In genomic region chr18:10838594-10838993, GRCh38 we compare ENCODE assay signal across 24 cellular contexts.
DNase-seq lines count a peak whose midpoint lies in the region; ATAC-seq and TF ChIP-seq lines count a peak whose summit lies in the region.
"Had no signal": no experiment of that assay in that cellular context is flagged by ENCODE, and none has a peak within 500 bp of the region (broad histone marks: within the 10 kb centered on the region; RNA-seq: fewer than 3 reads in every experiment).

No MANE protein-coding gene starts in this region.

- H3K9me3 Mint-ChIP-seq in activated naive CD8-positive, alpha-beta T cell treated with anti-CD3 and anti-CD28 coated beads, Interleukin-2, amount 50 U/mL, for 24 hours: no peaks in the 10 kb centered on the region
- H3K9me3 Mint-ChIP-seq: CD8-positive, alpha-beta T cell had no signal

- H2BK15ac ChIP-seq in IMR-90 (ENCODE audit: low read depth, low read length): no peak overlapping the region
- no peak overlapping the region for H2BK15ac ChIP-seq in mesenchymal stem cell (ENCODE audit: low read depth, poor library complexity, severe bottlenecking)

- H3K56ac ChIP-seq in IMR-90 (ENCODE audit: extremely low read depth, insufficient read depth, low read length): no peak overlapping the region

- no peak overlapping the region for H2BK20ac ChIP-seq in IMR-90 (ENCODE audit: low read depth, low read length)

- H2BK12ac ChIP-seq in mesenchymal stem cell (ENCODE audit: low read length in 2 of 2): no peak overlapping the region

- H3K9ac ChIP-seq in IMR-90 (ENCODE audit: low read depth, low read length): no peak overlapping the region
- H3K9ac ChIP-seq in mesenchymal stem cell (ENCODE audit: low read length): no peak overlapping the region

- no peak overlapping the region for H4K5ac ChIP-seq in IMR-90 (ENCODE audit: low read depth, low read length)

- H3K27me3 ChIP-seq in IMR-90 (ENCODE audit: control insufficient read depth, insufficient read depth, low read length): no peaks in the 10 kb centered on the region
- H3K27me3 ChIP-seq in mesenchymal stem cell (ENCODE audit: control insufficient read depth in 1 of 2, insufficient read depth in 1 of 2, low read length in 2 of 2): no peaks in the 10 kb centered on the region
- H3K27me3 ChIP-seq: neutrophil, stomach had no signal

- peaks cover 5% of the 10 kb centered on the region for H3K27me3 Mint-ChIP-seq in activated naive CD8-positive, alpha-beta T cell treated with anti-CD3 and anti-CD28 coated beads, Interleukin-2, amount 50 U/mL, for 24 hours

- H4K8ac ChIP-seq in IMR-90 (ENCODE audit: low read depth in 2 of 2, low read length in 2 of 2): no peak overlapping the region
- no peak overlapping the region for H4K8ac ChIP-seq in mesenchymal stem cell (ENCODE audit: low read length)

- no peak overlapping the region for H3K4me3 Mint-ChIP-seq in activated naive CD8-positive, alpha-beta T cell treated with anti-CD3 and anti-CD28 coated beads, Interleukin-2, amount 50 U/mL, for 24 hours
- H3K4me3 Mint-ChIP-seq: CD8-positive, alpha-beta T cell had no signal

- intact Hi-C loops in IMR-90 (cut with micrococcal nuclease): loop anchor here (5.0 kb wide), 1 partner anchor 276 kb away; no protein-coding TSS in a partner anchor

- WGBS in IMR-90 (ENCODE audit: extremely low coverage in 2 of 2, insufficient read length in 1 of 2), 2 experiments: no CpG with 5 or more reads among the region's 2 CpGs
- no CpG with 5 or more reads among the region's 2 CpGs for WGBS in mesenchymal stem cell

- peak; percentile 56 for ATAC-seq in GM18498 (IDR thresholded peaks at IDR 0.05; ENCODE audit: unreplicated experiment)
- peak; percentile 58 for ATAC-seq in GM21619 (IDR thresholded peaks at IDR 0.05; ENCODE audit: unreplicated experiment)
- peak; percentile 48 for ATAC-seq in IMR-90 (ENCODE audit: low read depth)
- ATAC-seq in activated naive CD8-positive, alpha-beta T cell treated with anti-CD3 and anti-CD28 coated beads, Interleukin-2, amount 50 U/mL, for 24 hours: no peak
- ATAC-seq: CD8-positive, alpha-beta T cell; HCT116; psoas muscle had no signal

- no peak overlapping the region for H3K18ac ChIP-seq in IMR-90 (ENCODE audit: low read depth, low read length)
- H3K18ac ChIP-seq in mesenchymal stem cell (ENCODE audit: low read depth in 1 of 2, low read length in 2 of 2): no peak overlapping the region

- no peak for TF ChIP-seq RAD21 in IMR-90 (IDR thresholded peaks at IDR 0.05; ENCODE audit: low read length)

- in situ Hi-C loops in IMR-90 (cut with MboI; ENCODE audit: low sequenced_read_pairs): no loop called here

- no peak overlapping the region for H2AK9ac ChIP-seq in IMR-90 (replicated peaks; ENCODE audit: low read depth, low read length, poor library complexity)

- peaks cover 2% of the 10 kb centered on the region; the same call in 1 of the 2 replicates for H3K36me3 ChIP-seq in IMR-90 (ENCODE audit: control insufficient read depth, insufficient read depth, low read length)
- H3K36me3 ChIP-seq in mesenchymal stem cell (ENCODE audit: control insufficient read depth in 1 of 2, insufficient read depth in 2 of 2, low read depth in 1 of 2, low read length in 2 of 2): no peaks in the 10 kb centered on the region
- H3K36me3 ChIP-seq: neutrophil, stomach had no signal

- no peaks in the 10 kb centered on the region for H3K36me3 Mint-ChIP-seq in activated naive CD8-positive, alpha-beta T cell treated with anti-CD3 and anti-CD28 coated beads, Interleukin-2, amount 50 U/mL, for 24 hours (ENCODE audit: low read depth)
- H3K36me3 Mint-ChIP-seq: CD8-positive, alpha-beta T cell had no signal

- no peak overlapping the region for H3K23ac ChIP-seq in IMR-90 (ENCODE audit: low read depth, low read length)
- H3K23ac ChIP-seq in mesenchymal stem cell (ENCODE audit: low read length in 2 of 2): no peak overlapping the region

- H4K91ac ChIP-seq in IMR-90 (ENCODE audit: insufficient read depth, low read depth, low read length): no peak overlapping the region
- H4K91ac ChIP-seq in mesenchymal stem cell (ENCODE audit: low read length): no peak overlapping the region

- TF ChIP-seq POLR2A in IMR-90 (IDR thresholded peaks at IDR 0.05; ENCODE audit: low read depth, low read length): no peak

- POLR2A ChIA-PET in IMR-90 (lab: Charles Lee; ENCODE audit: unreplicated experiment): no interaction called here

- H3K14ac ChIP-seq in IMR-90 (replicated peaks; ENCODE audit: low read depth, low read length): no peak overlapping the region
- no peak overlapping the region for H3K14ac ChIP-seq in mesenchymal stem cell (ENCODE audit: low read length in 2 of 2)

- dilution Hi-C loops in IMR-90 (cut with HindIII; ENCODE audit: low sequenced_read_pairs, unreplicated experiment): no loop called here

- H3K9me1 ChIP-seq in IMR-90 (ENCODE audit: insufficient read depth, low read length): no peaks in the 10 kb centered on the region; the same call in 1 of the 2 replicates

- no TSS peak for BruUV-seq in IMR-90 (replicated peaks; lab: Mats Ljungman, UMichigan)

- H3K4me2 ChIP-seq in IMR-90 (ENCODE audit: low read depth, low read length): no peak overlapping the region
- H3K4me2 ChIP-seq in mesenchymal stem cell (ENCODE audit: low read length, poor library complexity, severe bottlenecking): no peak overlapping the region

- H3K4me1 Mint-ChIP-seq in activated naive CD8-positive, alpha-beta T cell treated with anti-CD3 and anti-CD28 coated beads, Interleukin-2, amount 50 U/mL, for 24 hours: no peaks in the 10 kb centered on the region

- no peak overlapping the region for H2BK5ac ChIP-seq in IMR-90 (ENCODE audit: low read depth, low read length, poor library complexity, severe bottlenecking)
- H2BK5ac ChIP-seq in mesenchymal stem cell (ENCODE audit: low read depth, low read length, poor library complexity, severe bottlenecking): no peak overlapping the region

- H3K4me1 ChIP-seq in IMR-90 (ENCODE audit: control insufficient read depth, insufficient read depth, low read length): peaks cover 7% of the 10 kb centered on the region
- H3K4me1 ChIP-seq in mesenchymal stem cell (ENCODE audit: control insufficient read depth, insufficient read depth, low read depth, low read length): no peaks in the 10 kb centered on the region

- H3K4ac ChIP-seq in IMR-90 (ENCODE audit: low read depth, low read length) (no peak overlapping the region), mesenchymal stem cell (ENCODE audit: low read depth in 1 of 2, low read length in 2 of 2) (no peak overlapping the region)

- H2BK120ac ChIP-seq in IMR-90 (ENCODE audit: low read depth, low read length): no peak overlapping the region
- H2BK120ac ChIP-seq in mesenchymal stem cell (ENCODE audit: low read depth, low read length): no peak overlapping the region

- H3K27ac Mint-ChIP-seq in activated naive CD8-positive, alpha-beta T cell treated with anti-CD3 and anti-CD28 coated beads, Interleukin-2, amount 50 U/mL, for 24 hours: no peak overlapping the region
- H3K27ac Mint-ChIP-seq: CD8-positive, alpha-beta T cell had no signal

- H3K27ac ChIP-seq in IMR-90 (ENCODE audit: insufficient read depth, low read length): no peak overlapping the region
- H3K27ac ChIP-seq in mesenchymal stem cell (ENCODE audit: low read length, poor library complexity, severe bottlenecking): no peak overlapping the region
- H3K27ac ChIP-seq: neutrophil, psoas muscle, stomach had no signal

- CTCF ChIA-PET in IMR-90 (lab: Yijun Ruan, JAX): no interaction called here

- DNase-seq in IMR-90 (peak; percentile 87), mesenchymal stem cell (peak; percentile 94), DMS114 treated with DMSO at 0.1 percent for 48 hours (lab: John Stamatoyannopoulos, UW; ENCODE audit: unreplicated experiment) (no peak), SW480 (ENCODE audit: low spot score) (no peak)
- DNase-seq in activated naive CD8-positive, alpha-beta T cell treated with anti-CD3 and anti-CD28 coated beads, Interleukin-2, amount 50 U/mL, for 24 hours: no peak
- DNase-seq: activated gamma-delta T cell; amniotic stem cell; CD8-positive, alpha-beta T cell; dermis blood vessel endothelial cell; DMS53; hippocampal formation; KG1; NCI-H187; NCI-H226; psoas muscle; SIG-M5; stimulated activated CD4-positive, alpha-beta T cell treated with anti-CD3 and anti-CD28 coated beads, Interleukin-2, amount 100 ng/mL, for 24 hours; stomach; trophoblast cell had no signal

- H2AFZ ChIP-seq in IMR-90 (replicated peaks; ENCODE audit: low read length, poor library complexity) (no peak overlapping the region), mesenchymal stem cell (ENCODE audit: low read depth, low read length) (no peak overlapping the region)

- no peaks in the 10 kb centered on the region for H4K20me1 ChIP-seq in IMR-90 (ENCODE audit: insufficient read depth, low read length)

- H3K9me3 ChIP-seq in IMR-90 (ENCODE audit: control insufficient read depth, insufficient read depth, low read length) (no peaks in the 10 kb centered on the region), mesenchymal stem cell (ENCODE audit: control insufficient read depth, low read length) (no peaks in the 10 kb centered on the region)
- H3K9me3 ChIP-seq: neutrophil, psoas muscle, stomach had no signal

- TF ChIP-seq CTCF in IMR-90 (conservative IDR thresholded peaks at IDR 0.05; ENCODE audit: low read depth, low read length): no peak

- H2AK5ac ChIP-seq in IMR-90 (ENCODE audit: low read depth, low read length): no peak overlapping the region
- H2AK5ac ChIP-seq in mesenchymal stem cell (ENCODE audit: low read length, severe bottlenecking): no peak overlapping the region

- no peak overlapping the region for H3K4me3 ChIP-seq in IMR-90 (ENCODE audit: insufficient read depth, low read depth, low read length)
- H3K4me3 ChIP-seq in mesenchymal stem cell (ENCODE audit: insufficient read depth in 1 of 2, low read depth in 1 of 2, low read length in 2 of 2): no peak overlapping the region
- H3K4me3 ChIP-seq: lung, psoas muscle, stomach had no signal

- H3K79me1 ChIP-seq in IMR-90 (ENCODE audit: low read depth in 1 of 2, low read length in 2 of 2) (no peaks in the 10 kb centered on the region), mesenchymal stem cell (replicated peaks; ENCODE audit: low read length, poor library complexity, severe bottlenecking) (no peaks in the 10 kb centered on the region)

TF ChIP-seq in IMR-90, 13 proteins besides CTCF, POLR2A, EP300 and RAD21:
- TF ChIP-seq MXI1 (IDR thresholded peaks at IDR 0.05; ENCODE audit: borderline replicate concordance, low read depth, low read length) (no peak), FOS (IDR thresholded peaks at IDR 0.05; ENCODE audit: low read depth, low read length) (peak; percentile 31; the same call in 1 of the 2 replicates)

Comparison
In these comparisons a context has a peak if more than half of its experiments do, and no peak if none do; other contexts are left out.
1. DNase-seq: peak in IMR-90 (single experiment) and mesenchymal stem cell (single experiment); none in activated naive CD8-positive, alpha-beta T cell treated with anti-CD3 and anti-CD28 coated beads, Interleukin-2, amount 50 U/mL, for 24 hours (single experiment), DMS114 treated with DMSO at 0.1 percent for 48 hours (single experiment) and SW480 (single experiment).